8 cellular contexts compared by ENCODE assay signal in genomic region chr7:37198906-37199485, GRCh38.
DNase-seq lines count a peak whose midpoint lies in the region; ATAC-seq and TF ChIP-seq lines count a peak whose summit lies in the region.

No MANE protein-coding gene starts in this region.

- no peak overlapping the region for H3K4me3 ChIP-seq in coronary artery
- H3K4me3 ChIP-seq in right lobe of liver, result no peak overlapping the region

- H3K27ac Mint-ChIP-seq in activated CD4-positive, alpha-beta T cell treated with anti-CD3 and anti-CD28 coated beads, Interleukin-2, amount 10 ng/mL, durations not matched to agents 7 days and 5 days, result no peak overlapping the region

- peak; percentile 81 for TF ChIP-seq CTCF in coronary artery (IDR thresholded peaks at IDR 0.05)
- peak; percentile 80 to 90 (median 88) for TF ChIP-seq CTCF in right lobe of liver (IDR thresholded peaks at IDR 0.05)

- intact Hi-C loops in right lobe of liver (cut with DNase I), result no loop called here

- WGBS in right lobe of liver (ENCODE audit: insufficient coverage, low coverage, low lambda C conversion rate, missing lambda C conversion rate), result 31% methylated on average over 6 of the region's 6 CpGs

- H3K4me1 ChIP-seq in right lobe of liver, result peaks cover 0 to 20% (median 8%) of the 10 kb centered on the region in 4 donors

- no peaks in the 10 kb centered on the region for H3K27me3 Mint-ChIP-seq in activated CD4-positive, alpha-beta T cell treated with anti-CD3 and anti-CD28 coated beads, Interleukin-2, amount 10 ng/mL, durations not matched to agents 7 days and 5 days

- H3K9me3 ChIP-seq in right lobe of liver, result no peaks in the 10 kb centered on the region

- no peak overlapping the region for H3K4me3 Mint-ChIP-seq in activated CD4-positive, alpha-beta T cell treated with anti-CD3 and anti-CD28 coated beads, Interleukin-2, amount 10 ng/mL, durations not matched to agents 7 days and 5 days

- no peak overlapping the region for H3K27ac ChIP-seq in coronary artery
- peak overlapping the region in 1 of 3 donors; percentile 50 for H3K27ac ChIP-seq in right lobe of liver

- H3K4me1 Mint-ChIP-seq in activated CD4-positive, alpha-beta T cell treated with anti-CD3 and anti-CD28 coated beads, Interleukin-2, amount 10 ng/mL, durations not matched to agents 7 days and 5 days, result peaks cover 4% of the 10 kb centered on the region

- peaks cover 0 to 5% (median 2%) of the 10 kb centered on the region in 4 donors for H3K36me3 ChIP-seq in right lobe of liver

- DNase-seq in D341Med (ENCODE audit: low spot score), result peak; percentile 71
- peak; percentile 77 for DNase-seq in NCI-H345 (lab: John Stamatoyannopoulos, UW)
- peak; percentile 83 for DNase-seq in activated CD4-positive, alpha-beta T cell treated with anti-CD3 and anti-CD28 coated beads, Interleukin-2, amount 10 ng/mL, durations not matched to agents 7 days and 5 days
- DNase-seq in coronary artery (ENCODE audit: low spot score), result no peak
- peak; percentile 77 to 83 (median 77) for DNase-seq in right lobe of liver
- DNase-seq in stimulated activated CD4-positive, alpha-beta T cell treated with anti-CD3 and anti-CD28 coated beads, TNF-alpha, amount 100 ng/mL, for 4 hours (ENCODE audit: low read depth in 3 of 3), result peak; percentile 35 to 52 (median 50)

- ATAC-seq in HG02571 (IDR thresholded peaks at IDR 0.05; ENCODE audit: unreplicated experiment), result peak; percentile 57
- peak; percentile 86 to 88 (median 88) for ATAC-seq in right lobe of liver
- ATAC-seq in GM18498 (IDR thresholded peaks at IDR 0.05; ENCODE audit: unreplicated experiment), result no peak

- CTCF ChIA-PET in activated CD4-positive, alpha-beta T cell treated with anti-CD3 and anti-CD28 coated beads, Interleukin-2, amount 10 ng/mL, durations not matched to agents 7 days and 5 days (lab: Charles Lee), result interaction anchor here (0.7 to 2.0 kb wide), 10 partner anchors 11 to 712 kb away, joined by 3 to 11 read pairs (median 4); no protein-coding TSS in a partner anchor

- no peak for TF ChIP-seq POLR2A in right lobe of liver (IDR thresholded peaks at IDR 0.05)

- H3K36me3 Mint-ChIP-seq in activated CD4-positive, alpha-beta T cell treated with anti-CD3 and anti-CD28 coated beads, Interleukin-2, amount 10 ng/mL, durations not matched to agents 7 days and 5 days (ENCODE audit: low read depth), result peaks cover 20% of the 10 kb centered on the region

- no peaks in the 10 kb centered on the region for H3K9me3 Mint-ChIP-seq in activated CD4-positive, alpha-beta T cell treated with anti-CD3 and anti-CD28 coated beads, Interleukin-2, amount 10 ng/mL, durations not matched to agents 7 days and 5 days

- POLR2A ChIA-PET in activated CD4-positive, alpha-beta T cell treated with anti-CD3 and anti-CD28 coated beads, Interleukin-2, amount 10 ng/mL, durations not matched to agents 7 days and 5 days (lab: Charles Lee), result no interaction called here

- no peaks in the 10 kb centered on the region for H3K27me3 ChIP-seq in right lobe of liver
